In genomic region chr6:152206072-152206818, GRCh38 we compare ENCODE assay signal across 8 cellular contexts.
DNase-seq lines count a peak whose midpoint lies in the region; ATAC-seq and TF ChIP-seq lines count a peak whose summit lies in the region.

No MANE protein-coding gene starts in this region.

- H3K4me1 Mint-ChIP-seq in Caco-2 (ENCODE audit: low read depth, unreplicated experiment): peaks cover 6% of the 10 kb centered on the region
- H3K4me1 Mint-ChIP-seq in activated naive CD8-positive, alpha-beta T cell treated with anti-CD3 and anti-CD28 coated beads, Interleukin-2, amount 10 ng/mL, durations not matched to agents 7 days and 5 days: peaks cover 4% of the 10 kb centered on the region
- H3K4me1 Mint-ChIP-seq in stimulated activated memory B cell treated with anti-CD40 and anti-IgM and Interleukin-4, amounts not matched to agents 10 μg/mL and 1 μg/mL and 100 μg/mL, for 72 hours: no peaks in the 10 kb centered on the region

- no peaks in the 10 kb centered on the region for H4K20me1 ChIP-seq in MM.1S (ENCODE audit: insufficient read depth, low read length)

- H3K27me3 Mint-ChIP-seq in Caco-2 (ENCODE audit: insufficient read depth, unreplicated experiment): no peaks in the 10 kb centered on the region
- peaks cover 2% of the 10 kb centered on the region for H3K27me3 Mint-ChIP-seq in activated naive CD8-positive, alpha-beta T cell treated with anti-CD3 and anti-CD28 coated beads, Interleukin-2, amount 10 ng/mL, durations not matched to agents 7 days and 5 days
- no peaks in the 10 kb centered on the region for H3K27me3 Mint-ChIP-seq in stimulated activated memory B cell treated with anti-CD40 and anti-IgM and Interleukin-4, amounts not matched to agents 10 μg/mL and 1 μg/mL and 100 μg/mL, for 72 hours

- no peaks in the 10 kb centered on the region for H3K79me2 ChIP-seq in MM.1S (ENCODE audit: low read length)

- TF ChIP-seq CTCF in Caco-2 (IDR thresholded peaks at IDR 0.05; ENCODE audit: insufficient read depth in 1 of 2, low read depth in 1 of 2, low read length in 1 of 2, severe bottlenecking in 1 of 2, unreplicated experiment in 1 of 2) (peak; percentile 32 to 38), MM.1S (IDR thresholded peaks at IDR 0.05; ENCODE audit: low read length) (peak; percentile 36)

- no peaks in the 10 kb centered on the region for H3K9me2 ChIP-seq in MM.1S (replicated peaks; ENCODE audit: insufficient read depth, low read length)

- H3K9ac ChIP-seq in MM.1S (ENCODE audit: low read length): no peak overlapping the region

- H3K4me3 Mint-ChIP-seq in Caco-2 (ENCODE audit: unreplicated experiment): no peak overlapping the region
- H3K4me3 Mint-ChIP-seq in activated naive CD8-positive, alpha-beta T cell treated with anti-CD3 and anti-CD28 coated beads, Interleukin-2, amount 10 ng/mL, durations not matched to agents 7 days and 5 days: no peak overlapping the region
- H3K4me3 Mint-ChIP-seq in stimulated activated memory B cell treated with anti-CD40 and anti-IgM and Interleukin-4, amounts not matched to agents 10 μg/mL and 1 μg/mL and 100 μg/mL, for 72 hours: no peak overlapping the region

- DNase-seq in Caco-2 (peak in 1 of 2 experiments; percentile 32), MM.1S (no peak), kidney tubule cell (ENCODE audit: low spot score) (peak; percentile 18)
- peak; percentile 54 for DNase-seq in activated naive CD8-positive, alpha-beta T cell treated with anti-CD3 and anti-CD28 coated beads, Interleukin-2, amount 10 ng/mL, durations not matched to agents 7 days and 5 days
- DNase-seq in stimulated activated naive CD4-positive, alpha-beta T cell treated with Interleukin-2 at 50 U/mL for 16 hours (lab: John Stamatoyannopoulos, UW): peak; percentile 33

- intact Hi-C loops in Caco-2 (cut with micrococcal nuclease; ENCODE audit: unreplicated experiment): loop anchor here (1.0 kb wide), 2 partner anchors 62 to 150 kb away; no protein-coding TSS in a partner anchor

- no peak overlapping the region for H3K27ac ChIP-seq in MM.1S (ENCODE audit: low read length)

- H3K4me2 ChIP-seq in MM.1S (ENCODE audit: low read depth, low read length): no peak overlapping the region

- CTCF ChIA-PET in Caco-2 (lab: Charles Lee): no interaction called here

- peak; percentile 54 for ATAC-seq in activated naive CD8-positive, alpha-beta T cell treated with anti-CD3 and anti-CD28 coated beads, Interleukin-2, amount 10 ng/mL, durations not matched to agents 7 days and 5 days (ENCODE audit: low read depth)
- ATAC-seq in HG03342 (IDR thresholded peaks at IDR 0.05; ENCODE audit: unreplicated experiment) (no peak), HG03135 (IDR thresholded peaks at IDR 0.05; ENCODE audit: unreplicated experiment) (no peak)
- ATAC-seq in stimulated activated memory B cell treated with anti-CD40 and anti-IgM and Interleukin-4, amounts not matched to agents 10 μg/mL and 1 μg/mL and 100 μg/mL, for 72 hours: no peak

- H3K9me3 ChIP-seq in Caco-2 (no peaks in the 10 kb centered on the region), MM.1S (replicated peaks; ENCODE audit: insufficient read depth, low read length) (no peaks in the 10 kb centered on the region)

- H3K4me3 ChIP-seq in Caco-2 (ENCODE audit: low read depth, low read length) (no peak overlapping the region), MM.1S (ENCODE audit: low read length) (no peak overlapping the region)

- no peak overlapping the region for H2AFZ ChIP-seq in MM.1S (ENCODE audit: low read length)

- H3F3A ChIP-seq in MM.1S (ENCODE audit: insufficient read depth, low read length): no peaks in the 10 kb centered on the region

- no peaks in the 10 kb centered on the region for H3K9me3 Mint-ChIP-seq in Caco-2 (ENCODE audit: unreplicated experiment)
- no peaks in the 10 kb centered on the region for H3K9me3 Mint-ChIP-seq in activated naive CD8-positive, alpha-beta T cell treated with anti-CD3 and anti-CD28 coated beads, Interleukin-2, amount 10 ng/mL, durations not matched to agents 7 days and 5 days
- H3K9me3 Mint-ChIP-seq in stimulated activated memory B cell treated with anti-CD40 and anti-IgM and Interleukin-4, amounts not matched to agents 10 μg/mL and 1 μg/mL and 100 μg/mL, for 72 hours: no peaks in the 10 kb centered on the region

- BruUV-seq in Caco-2 (replicated peaks; lab: Mats Ljungman, UMichigan): no TSS peak

- peaks cover 17% of the 10 kb centered on the region for H3K36me3 Mint-ChIP-seq in Caco-2 (ENCODE audit: insufficient read depth, unreplicated experiment)
- peaks cover 27% of the 10 kb centered on the region for H3K36me3 Mint-ChIP-seq in activated naive CD8-positive, alpha-beta T cell treated with anti-CD3 and anti-CD28 coated beads, Interleukin-2, amount 10 ng/mL, durations not matched to agents 7 days and 5 days
- H3K36me3 Mint-ChIP-seq in stimulated activated memory B cell treated with anti-CD40 and anti-IgM and Interleukin-4, amounts not matched to agents 10 μg/mL and 1 μg/mL and 100 μg/mL, for 72 hours: peaks cover 52% of the 10 kb centered on the region

- H3K27ac Mint-ChIP-seq in Caco-2 (ENCODE audit: unreplicated experiment): no peak overlapping the region
- H3K27ac Mint-ChIP-seq in activated naive CD8-positive, alpha-beta T cell treated with anti-CD3 and anti-CD28 coated beads, Interleukin-2, amount 10 ng/mL, durations not matched to agents 7 days and 5 days: no peak overlapping the region
- no peak overlapping the region for H3K27ac Mint-ChIP-seq in stimulated activated memory B cell treated with anti-CD40 and anti-IgM and Interleukin-4, amounts not matched to agents 10 μg/mL and 1 μg/mL and 100 μg/mL, for 72 hours

- H3K36me3 ChIP-seq in Caco-2 (ENCODE audit: control insufficient read depth, insufficient read depth, low read length): no peaks in the 10 kb centered on the region
- no peaks in the 10 kb centered on the region for H3K36me3 ChIP-seq in MM.1S (replicated peaks; ENCODE audit: insufficient read depth, low read length)

- H3K27me3 ChIP-seq in Caco-2 (replicated peaks; ENCODE audit: control insufficient read depth, insufficient read depth, low read length) (no peaks in the 10 kb centered on the region), MM.1S (replicated peaks; ENCODE audit: insufficient read depth, low read length) (no peaks in the 10 kb centered on the region)

- H3K4me1 ChIP-seq in Caco-2 (no peaks in the 10 kb centered on the region; the same call in 1 of the 2 replicates), MM.1S (ENCODE audit: low read length) (no peaks in the 10 kb centered on the region)

- POLR2A ChIA-PET in Caco-2 (lab: Charles Lee): no interaction called here
- POLR2A ChIA-PET in activated naive CD8-positive, alpha-beta T cell treated with anti-CD3 and anti-CD28 coated beads, Interleukin-2, amount 10 ng/mL, durations not matched to agents 7 days and 5 days (lab: Charles Lee): no interaction called here
